Comparison of ENCODE assay signal across 20 cellular contexts in genomic region chr6:26220353-26220970, GRCh38.
DNase-seq lines count a peak whose midpoint lies in the region; ATAC-seq, FAIRE-seq and TF ChIP-seq lines count a peak whose summit lies in the region.
"Had no signal": no experiment of that assay in that cellular context is flagged by ENCODE, and none has a peak within 500 bp of the region (broad histone marks: within the 10 kb centered on the region; RNA-seq: fewer than 3 reads in every experiment).

No MANE protein-coding gene starts in this region.

- no peak for TF ChIP-seq RAD21 in GM12878 (IDR thresholded peaks at IDR 0.05; ENCODE audit: insufficient read depth, low read depth, low read length)

- H3K27me3 ChIP-seq in GM12878 (replicated peaks in 1 of 2; ENCODE audit: control insufficient read depth in 2 of 2, insufficient read depth in 2 of 2, low read length in 1 of 2), result no peaks in the 10 kb centered on the region
- H3K27me3 ChIP-seq: colonic mucosa, vagina had no signal

- no peak for TF ChIP-seq POLR2A in GM12878 (IDR thresholded peaks at IDR 0.05; ENCODE audit: low read depth, low read length)

- no peaks in the 10 kb centered on the region for H3K9me3 Mint-ChIP-seq in activated naive CD4-positive, alpha-beta T cell treated with anti-CD3 and anti-CD28 coated beads, Interleukin-2, amount 10 ng/mL, durations not matched to agents 7 days and 5 days
- no peaks in the 10 kb centered on the region for H3K9me3 Mint-ChIP-seq in stimulated activated memory B cell treated with anti-CD40 and anti-IgM and Interleukin-4, amounts not matched to agents 10 μg/mL and 1 μg/mL and 100 μg/mL, for 72 hours
- H3K9me3 Mint-ChIP-seq: naive thymus-derived CD8-positive, alpha-beta T cell had no signal

- no peak overlapping the region for H3K4me3 Mint-ChIP-seq in activated naive CD4-positive, alpha-beta T cell treated with anti-CD3 and anti-CD28 coated beads, Interleukin-2, amount 10 ng/mL, durations not matched to agents 7 days and 5 days
- H3K4me3 Mint-ChIP-seq in stimulated activated memory B cell treated with anti-CD40 and anti-IgM and Interleukin-4, amounts not matched to agents 10 μg/mL and 1 μg/mL and 100 μg/mL, for 72 hours, result no peak overlapping the region
- H3K4me3 Mint-ChIP-seq: naive thymus-derived CD8-positive, alpha-beta T cell had no signal

- intact Hi-C loops in GM12878 (cut with micrococcal nuclease; ENCODE audit: unreplicated experiment), result no loop called here

- no TSS peak for BruUV-seq in GM12878 (replicated peaks; lab: Mats Ljungman, UMichigan)

- FAIRE-seq in GM12878 (lab: Jason Lieb, UNC), result no peak
- FAIRE-seq: endometrium, RCC 7860, TTC549 had no signal

- no peak overlapping the region for H3K4me3 ChIP-seq in GM12878
- H3K4me3 ChIP-seq: colonic mucosa, smooth muscle cell, vagina had no signal

- no peak for DNase-seq in activated naive CD4-positive, alpha-beta T cell treated with anti-CD3 and anti-CD28 coated beads, Interleukin-2, amount 10 ng/mL, durations not matched to agents 7 days and 5 days
- no peak for DNase-seq in activated naive CD4-positive, alpha-beta T cell treated with Interleukin-2 at 50 U/mL for 16 hours
- peak; percentile 64 for DNase-seq in NAMALWA (ENCODE audit: low spot score)
- no peak for DNase-seq in GM12878 (ENCODE audit: low read depth, low spot score)
- no peak for DNase-seq in epidermal melanocyte (ENCODE audit: insufficient read length, low spot score)
- no peak for DNase-seq in SIG-M5 (lab: John Stamatoyannopoulos, UW)
- DNase-seq: Caco-2; colonic mucosa; hippocampal formation; naive thymus-derived CD8-positive, alpha-beta T cell; NCI-H1694 treated with DMSO at 0.1 percent for 48 hours; stimulated activated CD4-positive, alpha-beta T cell treated with anti-CD3 and anti-CD28 coated beads, Interleukin-4, amount 100 ng/mL, for 24 hours had no signal

- peak overlapping the region; percentile 20 for H3K27ac Mint-ChIP-seq in activated naive CD4-positive, alpha-beta T cell treated with anti-CD3 and anti-CD28 coated beads, Interleukin-2, amount 10 ng/mL, durations not matched to agents 7 days and 5 days
- H3K27ac Mint-ChIP-seq in stimulated activated memory B cell treated with anti-CD40 and anti-IgM and Interleukin-4, amounts not matched to agents 10 μg/mL and 1 μg/mL and 100 μg/mL, for 72 hours, result peak overlapping the region; percentile 16

- SMC1A ChIA-PET in GM12878 (lab: Charles Lee; ENCODE audit: uncharacterized antibody, unreplicated experiment), result interaction anchor here (0.6 to 1.6 kb wide), 4 partner anchors 14 to 89 kb away, joined by 3 to 7 read pairs (median 4); a partner anchor contains a TSS

- peak overlapping the region; percentile 58 for H3K27ac ChIP-seq in GM12878 (ENCODE audit: control insufficient read depth, insufficient read depth)
- H3K27ac ChIP-seq: colonic mucosa, vagina had no signal

- peak overlapping the region; percentile 72 for H2AFZ ChIP-seq in GM12878 (ENCODE audit: control insufficient read depth, low read depth, low read length)

- H4K20me1 ChIP-seq in GM12878 (ENCODE audit: control insufficient read depth, insufficient read depth), result no peaks in the 10 kb centered on the region

- in situ Hi-C loops in GM12878 (cut with MboI), result no loop called here

- no peak overlapping the region; the same call in 1 of the 2 replicates for H3K4me2 ChIP-seq in GM12878 (ENCODE audit: control insufficient read depth, insufficient read depth)
- H3K4me2 ChIP-seq: smooth muscle cell had no signal

- H3K9ac ChIP-seq in GM12878 (ENCODE audit: control insufficient read depth, insufficient read depth, low read length), result no peak overlapping the region; the same call in 1 of the 2 replicates

- POLR2A ChIA-PET in GM12878 (lab: Charles Lee), result interaction anchor here (1.1 to 2.9 kb wide), 2 partner anchors 15 to 21 kb away, joined by 3 to 21 read pairs; a partner anchor contains a TSS

- TF ChIP-seq EP300 in GM12878 (IDR thresholded peaks at IDR 0.05; ENCODE audit: borderline replicate concordance in 1 of 2, control insufficient read depth in 1 of 2, low read depth in 2 of 2, low read length in 2 of 2), result no peak

- ATAC-seq in GM12878, result no peak
- ATAC-seq in stimulated activated memory B cell treated with anti-CD40 and anti-IgM and Interleukin-4, amounts not matched to agents 10 μg/mL and 1 μg/mL and 100 μg/mL, for 72 hours, result no peak
- ATAC-seq in HG03354 (IDR thresholded peaks at IDR 0.05; ENCODE audit: poor library complexity, severe bottlenecking, unreplicated experiment), result no peak
- ATAC-seq: naive thymus-derived CD8-positive, alpha-beta T cell; SK-N-SH treated with all-trans-retinoic acid at 6 μM for 48 hours had no signal

- CTCF ChIA-PET in activated naive CD4-positive, alpha-beta T cell treated with anti-CD3 and anti-CD28 coated beads, Interleukin-2, amount 10 ng/mL, durations not matched to agents 7 days and 5 days (lab: Charles Lee), result no interaction called here
- CTCF ChIA-PET in GM12878 (lab: Yijun Ruan, JAX), result interaction anchor here (1.0 to 1.5 kb wide), 6 partner anchors 17 to 101 kb away, joined by 3 to 5 read pairs (median 3); a partner anchor contains a TSS

- 95% methylated on average over 3 of the region's 3 CpGs for WGBS in GM12878 (ENCODE audit: insufficient coverage, insufficient replicate concordance, low lambda C conversion rate, missing lambda C conversion rate)

- peaks cover 5% of the 10 kb centered on the region; the same call in 2 of the 3 replicates for H3K9me3 ChIP-seq in GM12878 (replicated peaks; ENCODE audit: control insufficient read depth, insufficient read depth, low read length)
- H3K9me3 ChIP-seq: Caco-2, colonic mucosa, vagina had no signal

- H3K36me3 ChIP-seq in GM12878 (ENCODE audit: control insufficient read depth in 2 of 2, insufficient read depth in 2 of 2, low read length in 1 of 2), result no peaks in the 10 kb centered on the region
- H3K36me3 ChIP-seq: colonic mucosa, vagina had no signal

- peaks cover 19% of the 10 kb centered on the region for H3K4me1 ChIP-seq in GM12878 (ENCODE audit: control insufficient read depth, insufficient read depth, low read length)
- H3K4me1 ChIP-seq: colonic mucosa had no signal

- H3K36me3 Mint-ChIP-seq in activated naive CD4-positive, alpha-beta T cell treated with anti-CD3 and anti-CD28 coated beads, Interleukin-2, amount 10 ng/mL, durations not matched to agents 7 days and 5 days, result no peaks in the 10 kb centered on the region
- no peaks in the 10 kb centered on the region for H3K36me3 Mint-ChIP-seq in stimulated activated memory B cell treated with anti-CD40 and anti-IgM and Interleukin-4, amounts not matched to agents 10 μg/mL and 1 μg/mL and 100 μg/mL, for 72 hours
- H3K36me3 Mint-ChIP-seq: naive thymus-derived CD8-positive, alpha-beta T cell had no signal

- H3K27me3 Mint-ChIP-seq in activated naive CD4-positive, alpha-beta T cell treated with anti-CD3 and anti-CD28 coated beads, Interleukin-2, amount 10 ng/mL, durations not matched to agents 7 days and 5 days, result no peaks in the 10 kb centered on the region
- no peaks in the 10 kb centered on the region for H3K27me3 Mint-ChIP-seq in stimulated activated memory B cell treated with anti-CD40 and anti-IgM and Interleukin-4, amounts not matched to agents 10 μg/mL and 1 μg/mL and 100 μg/mL, for 72 hours
- H3K27me3 Mint-ChIP-seq: naive thymus-derived CD8-positive, alpha-beta T cell had no signal

- peaks cover 10% of the 10 kb centered on the region for H3K79me2 ChIP-seq in GM12878 (ENCODE audit: control insufficient read depth, insufficient read depth, low read length)

- RAD21 ChIA-PET in GM12878 (lab: Charles Lee; ENCODE audit: unreplicated experiment), result interaction anchor here (1.2 to 1.4 kb wide), 2 partner anchors 45 to 54 kb away, joined by 3 read pairs; no protein-coding TSS in a partner anchor

- H3K4me1 Mint-ChIP-seq in activated naive CD4-positive, alpha-beta T cell treated with anti-CD3 and anti-CD28 coated beads, Interleukin-2, amount 10 ng/mL, durations not matched to agents 7 days and 5 days, result peaks cover 34% of the 10 kb centered on the region
- peaks cover 15% of the 10 kb centered on the region for H3K4me1 Mint-ChIP-seq in stimulated activated memory B cell treated with anti-CD40 and anti-IgM and Interleukin-4, amounts not matched to agents 10 μg/mL and 1 μg/mL and 100 μg/mL, for 72 hours

- TF ChIP-seq CTCF in GM12878 (IDR thresholded peaks at IDR 0.05 in 2 of 3, conservative IDR thresholded peaks at IDR 0.05 in 1 of 3; ENCODE audit: control insufficient read depth in 2 of 3, extremely low read depth in 1 of 3, insufficient read depth in 1 of 3, low read depth in 3 of 3, low read length in 3 of 3), result no peak

TF ChIP-seq in GM12878, 131 proteins besides CTCF, POLR2A, EP300 and RAD21 (continues in another document):
- TF ChIP-seq E2F8 (IDR thresholded peaks at IDR 0.05; ENCODE audit: low read depth, partially characterized antibody) (no peak), STAT1 (conservative IDR thresholded peaks at IDR 0.05) (no peak), RB1 (IDR thresholded peaks at IDR 0.05; ENCODE audit: borderline replicate concordance) (no peak), IRF4 (IDR thresholded peaks at IDR 0.05; ENCODE audit: low read depth, low read length) (no peak), MEF2A (IDR thresholded peaks at IDR 0.05; ENCODE audit: insufficient read depth, low read depth, low read length) (no peak), CHD4 (IDR thresholded peaks at IDR 0.05) (no peak)
